Comparison of ENCODE assay signal across 27 cellular contexts in genomic region chr1:198611219-198611618, GRCh38. TPM values are rescaled to one million over a fixed set of nuclear protein-coding genes. Genes with fewer than 3 reads are reported as not detected.
A peak's percentile ranks its signal among the peaks of the same experiment; 100 is the strongest.
DNase-seq lines count a peak whose midpoint lies in the region; ATAC-seq and TF ChIP-seq lines count a peak whose summit lies in the region.
"Had no signal": no experiment of that assay in that cellular context is flagged by ENCODE, and none has a peak within 500 bp of the region (broad histone marks: within the 10 kb centered on the region; RNA-seq: fewer than 3 reads in every experiment).

No MANE protein-coding gene starts in this region.

- DNase-seq in T-helper 1 cell, result no peak
- no peak for DNase-seq in CD8-positive, alpha-beta memory T cell
- no peak for DNase-seq in activated CD8-positive, alpha-beta T cell treated with anti-CD3 and anti-CD28 coated beads, Interleukin-2, amount 10 ng/mL, durations not matched to agents 7 days and 5 days
- DNase-seq in naive thymus-derived CD4-positive, alpha-beta T cell, result no peak
- DNase-seq in SW 1271 (lab: John Stamatoyannopoulos, UW), result no peak
- DNase-seq in upper lobe of right lung, result no peak
- DNase-seq: 8988T; BE2C; dermis blood vessel endothelial cell; foreskin fibroblast; KBM-7; lower lobe of right lung; NCI-H1048; NCI-H2029 treated with DMSO at 0.1 percent for 48 hours; pancreas; sigmoid colon; stimulated activated naive CD4-positive, alpha-beta T cell; transverse colon had no signal

- intact Hi-C loops in naive thymus-derived CD4-positive, alpha-beta T cell (cut with micrococcal nuclease), result loop anchor here (1.0 to 10.0 kb wide), 5 partner anchors 9 to 431 kb away; no protein-coding TSS in a partner anchor
- intact Hi-C loops in upper lobe of right lung (cut with DNase I), result no loop called here

- H3K36me3 ChIP-seq in CD8-positive, alpha-beta memory T cell (ENCODE audit: insufficient read depth, low read length), result no peaks in the 10 kb centered on the region
- H3K36me3 ChIP-seq in naive thymus-derived CD4-positive, alpha-beta T cell (ENCODE audit: control insufficient read depth in 2 of 3, insufficient read depth in 3 of 3, low read length in 3 of 3), result no peaks in the 10 kb centered on the region
- no peaks in the 10 kb centered on the region for H3K36me3 ChIP-seq in upper lobe of right lung
- H3K36me3 ChIP-seq: BE2C, cardiac muscle cell, lower lobe of right lung, pancreas, sigmoid colon, transverse colon had no signal

- CTCF ChIA-PET in CD8-positive, alpha-beta memory T cell (lab: Charles Lee), result interaction anchor here (0.7 to 3.6 kb wide), 5 partner anchors 10 to 89 kb away, joined by 3 to 23 read pairs (median 5); no protein-coding TSS in a partner anchor
- CTCF ChIA-PET in activated CD8-positive, alpha-beta T cell treated with anti-CD3 and anti-CD28 coated beads, Interleukin-2, amount 10 ng/mL, durations not matched to agents 7 days and 5 days (lab: Charles Lee), result interaction anchor here (1.0 to 4.6 kb wide), 13 partner anchors 8 to 91 kb away, joined by 3 to 45 read pairs (median 6); no protein-coding TSS in a partner anchor
- CTCF ChIA-PET in naive thymus-derived CD4-positive, alpha-beta T cell (lab: Charles Lee), result interaction anchor here (1.5 to 2.4 kb wide), 6 partner anchors 9 to 71 kb away, joined by 4 to 20 read pairs (median 6); no protein-coding TSS in a partner anchor

- no peaks in the 10 kb centered on the region for H3K27me3 Mint-ChIP-seq in T-helper 1 cell treated with Interleukin-12 subunit alpha and Interleukin-12 subunit beta and Interleukin-4 antibody, amounts not matched to agents 30 μg/mL and 1 μg/mL, for 36 hours (ENCODE audit: low read depth)
- H3K27me3 Mint-ChIP-seq in CD8-positive, alpha-beta memory T cell, result peaks cover 0 to 1% of the 10 kb centered on the region in 2 donors
- H3K27me3 Mint-ChIP-seq in activated CD8-positive, alpha-beta T cell treated with anti-CD3 and anti-CD28 coated beads, Interleukin-2, amount 10 ng/mL, durations not matched to agents 7 days and 5 days (ENCODE audit: low read depth), result no peaks in the 10 kb centered on the region
- H3K27me3 Mint-ChIP-seq in naive thymus-derived CD4-positive, alpha-beta T cell, result no peaks in the 10 kb centered on the region

- peak overlapping the region; percentile 22 for H3K4me3 ChIP-seq in CD8-positive, alpha-beta memory T cell (ENCODE audit: low read length)
- peak overlapping the region; percentile 32 for H3K4me3 ChIP-seq in naive thymus-derived CD4-positive, alpha-beta T cell (ENCODE audit: low read length)
- H3K4me3 ChIP-seq in upper lobe of right lung, result no peak overlapping the region
- H3K4me3 ChIP-seq: cardiac muscle cell, GM23338, hepatocyte, lower lobe of right lung, pancreas, sigmoid colon, transverse colon had no signal

- peak overlapping the region; percentile 83 for H3K27ac Mint-ChIP-seq in T-helper 1 cell treated with Interleukin-12 subunit alpha and Interleukin-12 subunit beta and Interleukin-4 antibody, amounts not matched to agents 30 μg/mL and 1 μg/mL, for 36 hours
- H3K27ac Mint-ChIP-seq in CD8-positive, alpha-beta memory T cell, result peak overlapping the region; percentile 88 to 99 (median 92)
- H3K27ac Mint-ChIP-seq in activated CD8-positive, alpha-beta T cell treated with anti-CD3 and anti-CD28 coated beads, Interleukin-2, amount 10 ng/mL, durations not matched to agents 7 days and 5 days, result peak overlapping the region; percentile 87
- peak overlapping the region; percentile 95 to 100 (median 98) for H3K27ac Mint-ChIP-seq in naive thymus-derived CD4-positive, alpha-beta T cell
- H3K27ac Mint-ChIP-seq: GM23338 had no signal

- no peaks in the 10 kb centered on the region for H3K27me3 ChIP-seq in CD8-positive, alpha-beta memory T cell (ENCODE audit: insufficient read depth, low read length, poor library complexity, severe bottlenecking)
- H3K27me3 ChIP-seq in naive thymus-derived CD4-positive, alpha-beta T cell (ENCODE audit: control insufficient read depth in 2 of 2, insufficient read depth in 2 of 2, low read length in 2 of 2), result no peaks in the 10 kb centered on the region
- H3K27me3 ChIP-seq in upper lobe of right lung, result no peaks in the 10 kb centered on the region
- H3K27me3 ChIP-seq: BE2C, cardiac muscle cell, hepatocyte, pancreas, sigmoid colon, transverse colon had no signal

- peaks cover 56% of the 10 kb centered on the region for H3K4me1 Mint-ChIP-seq in T-helper 1 cell treated with Interleukin-12 subunit alpha and Interleukin-12 subunit beta and Interleukin-4 antibody, amounts not matched to agents 30 μg/mL and 1 μg/mL, for 36 hours (ENCODE audit: low read depth)
- peaks cover 71 to 82% (median 77%) of the 10 kb centered on the region in 3 donors for H3K4me1 Mint-ChIP-seq in CD8-positive, alpha-beta memory T cell
- H3K4me1 Mint-ChIP-seq in activated CD8-positive, alpha-beta T cell treated with anti-CD3 and anti-CD28 coated beads, Interleukin-2, amount 10 ng/mL, durations not matched to agents 7 days and 5 days (ENCODE audit: low read depth), result peaks cover 67% of the 10 kb centered on the region
- peaks cover 48 to 90% (median 74%) of the 10 kb centered on the region in 7 donors for H3K4me1 Mint-ChIP-seq in naive thymus-derived CD4-positive, alpha-beta T cell

- no peak for TF ChIP-seq CTCF in upper lobe of right lung (IDR thresholded peaks at IDR 0.05)

- POLR2A ChIA-PET in CD8-positive, alpha-beta memory T cell (lab: Charles Lee), result interaction anchor here (1.1 to 2.2 kb wide), 4 partner anchors 8 to 16 kb away, joined by 4 to 12 read pairs (median 4); no protein-coding TSS in a partner anchor
- POLR2A ChIA-PET in activated CD8-positive, alpha-beta T cell treated with anti-CD3 and anti-CD28 coated beads, Interleukin-2, amount 10 ng/mL, durations not matched to agents 7 days and 5 days (lab: Charles Lee), result interaction anchor here (0.6 to 2.9 kb wide), 6 partner anchors 11 to 351 kb away, joined by 3 to 32 read pairs (median 6); partner anchors contain the start of gene PTPRC
- POLR2A ChIA-PET in naive thymus-derived CD4-positive, alpha-beta T cell (lab: Charles Lee), result interaction anchor here (0.6 to 5.9 kb wide), 16 partner anchors 10 to 85 kb away, joined by 3 to 59 read pairs (median 7); partner anchors contain the start of genes ATP6V1G3 and PTPRC

- H3K27ac ChIP-seq in CD8-positive, alpha-beta memory T cell (ENCODE audit: low read depth, low read length), result no peak overlapping the region
- H3K27ac ChIP-seq in naive thymus-derived CD4-positive, alpha-beta T cell (ENCODE audit: low read depth, low read length), result peak overlapping the region; percentile 82
- H3K27ac ChIP-seq in upper lobe of right lung, result no peak overlapping the region
- H3K27ac ChIP-seq: cardiac muscle cell, epithelial cell of prostate, hepatocyte, lower lobe of right lung, pancreas, sigmoid colon, transverse colon, VCaP had no signal

- H3K36me3 Mint-ChIP-seq in T-helper 1 cell treated with Interleukin-12 subunit alpha and Interleukin-12 subunit beta and Interleukin-4 antibody, amounts not matched to agents 30 μg/mL and 1 μg/mL, for 36 hours (ENCODE audit: low read depth), result peaks cover 10% of the 10 kb centered on the region
- peaks cover 2 to 4% (median 3%) of the 10 kb centered on the region in 3 donors for H3K36me3 Mint-ChIP-seq in CD8-positive, alpha-beta memory T cell
- peaks cover 18% of the 10 kb centered on the region for H3K36me3 Mint-ChIP-seq in activated CD8-positive, alpha-beta T cell treated with anti-CD3 and anti-CD28 coated beads, Interleukin-2, amount 10 ng/mL, durations not matched to agents 7 days and 5 days (ENCODE audit: low read depth)
- H3K36me3 Mint-ChIP-seq in naive thymus-derived CD4-positive, alpha-beta T cell, result peaks cover 0 to 6% (median 0%) of the 10 kb centered on the region in 5 donors

- ATAC-seq in activated CD8-positive, alpha-beta T cell treated with anti-CD3 and anti-CD28 coated beads, Interleukin-2, amount 10 ng/mL, durations not matched to agents 7 days and 5 days, result no peak
- no peak for ATAC-seq in naive thymus-derived CD4-positive, alpha-beta T cell
- ATAC-seq in GM18858 (IDR thresholded peaks at IDR 0.05; ENCODE audit: unreplicated experiment) (no peak), upper lobe of right lung (no peak)
- ATAC-seq: GM23338, lower lobe of right lung, pancreas had no signal

- H3K4me1 ChIP-seq in CD8-positive, alpha-beta memory T cell (ENCODE audit: insufficient read depth, low read length), result peaks cover 81% of the 10 kb centered on the region
- peaks cover 58 to 63% of the 10 kb centered on the region in 2 donors for H3K4me1 ChIP-seq in naive thymus-derived CD4-positive, alpha-beta T cell (ENCODE audit: control insufficient read depth in 2 of 2, insufficient read depth in 2 of 2, low read length in 2 of 2)
- no peaks in the 10 kb centered on the region for H3K4me1 ChIP-seq in upper lobe of right lung
- H3K4me1 ChIP-seq: BE2C, pancreas, sigmoid colon, transverse colon had no signal

- no peaks in the 10 kb centered on the region for H3K9me3 ChIP-seq in CD8-positive, alpha-beta memory T cell (ENCODE audit: low read length)
- H3K9me3 ChIP-seq in naive thymus-derived CD4-positive, alpha-beta T cell (ENCODE audit: control insufficient read depth in 2 of 3, low read length in 3 of 3), result no peaks in the 10 kb centered on the region
- no peaks in the 10 kb centered on the region for H3K9me3 ChIP-seq in upper lobe of right lung
- H3K9me3 ChIP-seq: BE2C, lower lobe of right lung, pancreas, sigmoid colon, transverse colon had no signal

- no peaks in the 10 kb centered on the region for H3K9me3 Mint-ChIP-seq in T-helper 1 cell treated with Interleukin-12 subunit alpha and Interleukin-12 subunit beta and Interleukin-4 antibody, amounts not matched to agents 30 μg/mL and 1 μg/mL, for 36 hours
- no peaks in the 10 kb centered on the region for H3K9me3 Mint-ChIP-seq in CD8-positive, alpha-beta memory T cell
- no peaks in the 10 kb centered on the region for H3K9me3 Mint-ChIP-seq in activated CD8-positive, alpha-beta T cell treated with anti-CD3 and anti-CD28 coated beads, Interleukin-2, amount 10 ng/mL, durations not matched to agents 7 days and 5 days (ENCODE audit: insufficient read depth)
- peaks cover 0 to 4% (median 0%) of the 10 kb centered on the region in 11 donors for H3K9me3 Mint-ChIP-seq in naive thymus-derived CD4-positive, alpha-beta T cell
- H3K9me3 Mint-ChIP-seq: GM23338 had no signal

- peak overlapping the region; percentile 60 for H3K4me3 Mint-ChIP-seq in T-helper 1 cell treated with Interleukin-12 subunit alpha and Interleukin-12 subunit beta and Interleukin-4 antibody, amounts not matched to agents 30 μg/mL and 1 μg/mL, for 36 hours
- peak overlapping the region; percentile 7 to 80 (median 63) for H3K4me3 Mint-ChIP-seq in CD8-positive, alpha-beta memory T cell
- peak overlapping the region; percentile 66 for H3K4me3 Mint-ChIP-seq in activated CD8-positive, alpha-beta T cell treated with anti-CD3 and anti-CD28 coated beads, Interleukin-2, amount 10 ng/mL, durations not matched to agents 7 days and 5 days
- H3K4me3 Mint-ChIP-seq in naive thymus-derived CD4-positive, alpha-beta T cell, result peak overlapping the region; percentile 2 to 97 (median 66)
- H3K4me3 Mint-ChIP-seq: GM23338 had no signal

RNA-seq across cellular contexts. Expression of gene PTPRC, which starts 27.6 kb away (rescaled TPM):
- 100 to 1,000 TPM; 311 to 319 TPM for total RNA-seq in CD8-positive, alpha-beta memory T cell
- 1,381 TPM for polyA plus RNA-seq in CD8-positive, alpha-beta memory T cell
- 100 to 1,000 TPM; 604 to 619 TPM for total RNA-seq in activated CD8-positive, alpha-beta T cell treated with anti-CD3 and anti-CD28 coated beads, Interleukin-2, amount 10 ng/mL, durations not matched to agents 7 days and 5 days
- total RNA-seq in naive thymus-derived CD4-positive, alpha-beta T cell, result 1,000 to 10,000 TPM in 3 of 5 experiments, 100 to 1,000 TPM in 2; 739 to 1,121 (median 1,015) TPM
- polyA plus RNA-seq in naive thymus-derived CD4-positive, alpha-beta T cell, result 1,000 to 10,000 TPM; 1,177 to 1,286 TPM
- 127 TPM for total RNA-seq in upper lobe of right lung
- total RNA-seq: cardiac muscle cell, dermis blood vessel endothelial cell, NCI-H460 had no signal
- polyA plus RNA-seq: cardiac muscle cell, hepatocyte, keratinocyte had no signal
